Comparison of ENCODE assay signal across 26 cellular contexts in the genomic region with DNA sequence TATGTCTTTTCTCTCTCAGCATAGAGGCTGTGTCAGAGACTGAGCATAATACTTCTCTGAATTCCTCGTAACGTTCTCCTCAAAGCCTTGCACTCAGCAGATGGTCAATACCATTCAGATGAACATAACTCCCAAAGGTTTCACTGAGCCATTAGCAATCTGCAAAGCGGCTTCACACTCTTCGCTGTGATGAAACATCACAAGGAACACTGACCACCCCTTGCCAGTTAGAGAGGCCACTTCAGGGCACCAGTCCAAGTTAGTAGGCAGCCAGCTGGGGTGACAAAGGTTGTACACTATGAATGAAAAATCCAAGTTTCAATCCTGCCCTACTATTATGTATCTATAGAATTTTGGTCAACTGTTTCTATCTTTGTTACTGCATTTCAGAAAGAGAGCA. TPM values are rescaled to one million over a fixed set of nuclear protein-coding genes. Genes with fewer than 3 reads are reported as not detected.
A peak's percentile ranks its signal among the peaks of the same experiment; 100 is the strongest.
DNase-seq lines count a peak whose midpoint lies in the region; ATAC-seq, FAIRE-seq and TF ChIP-seq lines count a peak whose summit lies in the region.
"Had no signal": no experiment of that assay in that cellular context is flagged by ENCODE, and none has a peak within 500 bp of the region (broad histone marks: within the 10 kb centered on the region; RNA-seq: fewer than 3 reads in every experiment).

No MANE protein-coding gene starts in this region.

- H3K27me3 ChIP-seq in right atrium auricular region (no peaks in the 10 kb centered on the region), K562 (ENCODE audit: control insufficient read depth in 2 of 2, insufficient read depth in 2 of 2, low read length in 2 of 2) (no peaks in the 10 kb centered on the region), right lobe of liver (no peaks in the 10 kb centered on the region)

- peaks cover 8% of the 10 kb centered on the region for H3K27me3 Mint-ChIP-seq in progenitor cell of endocrine pancreas

- no peaks in the 10 kb centered on the region for H3K36me3 ChIP-seq in right atrium auricular region
- peaks cover 40% of the 10 kb centered on the region for H3K36me3 ChIP-seq in K562 (ENCODE audit: control insufficient read depth, insufficient read depth, low read length)
- H3K36me3 ChIP-seq in right lobe of liver: no peaks in the 10 kb centered on the region
- H3K36me3 ChIP-seq: BLaER1 treated with 17β-estradiol and CSF1 and Interleukin-3, amounts not matched to agents 10 nM and 100 nM had no signal

- no peak for TF ChIP-seq RAD21 in K562 (CRISPR knock-in tag; conservative IDR thresholded peaks at IDR 0.05 in 1 of 2, IDR thresholded peaks at IDR 0.05 in 1 of 2)

- H3K4me3 ChIP-seq in right atrium auricular region (no peak overlapping the region), K562 (no peak overlapping the region), right lobe of liver (no peak overlapping the region)
- H3K4me3 ChIP-seq: BLaER1 treated with 17β-estradiol and CSF1 and Interleukin-3, amounts not matched to agents 10 nM and 100 nM; GM12878; PC-9 had no signal

- no TSS peak for BruUV-seq in K562 (replicated peaks; lab: Mats Ljungman, UMichigan)

- whole genome bisulfite sequencing in K562 (ENCODE audit: insufficient coverage, low coverage, missing lambda C conversion rate): 43% methylated on average over 4 of the region's 4 CpGs
- WGBS in right lobe of liver (ENCODE audit: insufficient coverage, low coverage, low lambda C conversion rate, missing lambda C conversion rate): 91% methylated on average over 4 of the region's 4 CpGs

- H3K27ac Mint-ChIP-seq in progenitor cell of endocrine pancreas: peak overlapping the region; percentile 14
- H3K27ac Mint-ChIP-seq: CD4-positive, alpha-beta T cell had no signal

- FAIRE-seq in K562 (lab: Jason Lieb, UNC): no peak
- FAIRE-seq in GM12892 (lab: Jason Lieb, UNC): no peak
- FAIRE-seq: A204.1, GM12878, H1 had no signal

- no peaks in the 10 kb centered on the region for H3K9me3 Mint-ChIP-seq in progenitor cell of endocrine pancreas (ENCODE audit: low read depth)
- H3K9me3 Mint-ChIP-seq: CD4-positive, alpha-beta T cell had no signal

- H3K9me1 ChIP-seq in K562 (ENCODE audit: control insufficient read depth, insufficient read depth, low read length): no peaks in the 10 kb centered on the region

- H3K4me1 ChIP-seq in right atrium auricular region (peaks cover 0 to 5% of the 10 kb centered on the region in 2 donors), K562 (replicated peaks in 1 of 2; ENCODE audit: control insufficient read depth in 2 of 2, insufficient read depth in 2 of 2, low read length in 2 of 2) (peaks cover 23 to 71% of the 10 kb centered on the region in 2 experiments), right lobe of liver (peaks cover 0 to 14% (median 0%) of the 10 kb centered on the region in 4 donors)

- peak overlapping the region in 1 of 2 experiments; percentile 43; a peak in 3 of 4 replicates for H3K9ac ChIP-seq in K562 (ENCODE audit: insufficient read depth in 1 of 2, low read depth in 2 of 2, low read length in 2 of 2)
- H3K9ac ChIP-seq: BLaER1 treated with 17β-estradiol and CSF1 and Interleukin-3, amounts not matched to agents 10 nM and 100 nM had no signal

- no peak for TF ChIP-seq EP300 in K562 (IDR thresholded peaks at IDR 0.05; ENCODE audit: low read length)

- H2AFZ ChIP-seq in K562 (ENCODE audit: low read depth, low read length): no peak overlapping the region
- H2AFZ ChIP-seq: PC-9 had no signal

- H3K27ac ChIP-seq in right atrium auricular region (no peak overlapping the region), K562 (ENCODE audit: extremely low read depth, low read depth, low read length) (peak overlapping the region; percentile 77), right lobe of liver (no peak overlapping the region)
- H3K27ac ChIP-seq: BLaER1 treated with 17β-estradiol and CSF1 and Interleukin-3, amounts not matched to agents 10 nM and 100 nM; PC-9 had no signal

- H3K4me2 ChIP-seq in K562 (ENCODE audit: insufficient read depth, low read length): peak overlapping the region; percentile 81
- H3K4me2 ChIP-seq: BLaER1 treated with 17β-estradiol and CSF1 and Interleukin-3, amounts not matched to agents 10 nM and 100 nM; PC-9 had no signal

- TF ChIP-seq POLR2A in K562 (conservative IDR thresholded peaks at IDR 0.05) (no peak), right lobe of liver (IDR thresholded peaks at IDR 0.05) (no peak), GM12892 (IDR thresholded peaks at IDR 0.05; ENCODE audit: low read depth, low read length) (no peak)

- H3K36me3 Mint-ChIP-seq in progenitor cell of endocrine pancreas (ENCODE audit: insufficient read depth): no peaks in the 10 kb centered on the region

- ATAC-seq in Right ventricle myocardium inferior: peak; percentile 64
- ATAC-seq in K562: no peak
- ATAC-seq in right lobe of liver: no peak
- no peak for ATAC-seq in HG03139 (IDR thresholded peaks at IDR 0.05; ENCODE audit: unreplicated experiment)
- ATAC-seq: GM12878, HCT116 had no signal

- H3K9me3 ChIP-seq in right atrium auricular region: no peaks in the 10 kb centered on the region
- H3K9me3 ChIP-seq in K562 (replicated peaks; ENCODE audit: control insufficient read depth, insufficient read depth, low read depth, low read length): no peaks in the 10 kb centered on the region
- H3K9me3 ChIP-seq in right lobe of liver: no peaks in the 10 kb centered on the region

- in situ Hi-C loops in K562 (cut with MboI): no loop called here

- POLR2A ChIA-PET in K562 (lab: Yijun Ruan, JAX): interaction anchor here (0.9 to 1.0 kb wide), 2 partner anchors 8 to 83 kb away, joined by 4 read pairs; no protein-coding TSS in a partner anchor

- H3K4me1 Mint-ChIP-seq in progenitor cell of endocrine pancreas (ENCODE audit: low read depth): peaks cover 23% of the 10 kb centered on the region

- peaks cover 96% of the 10 kb centered on the region for H3K79me2 ChIP-seq in K562 (ENCODE audit: control insufficient read depth, insufficient read depth, low read length)

- intact Hi-C loops in Right ventricle myocardium inferior (cut with DNase I): no loop called here
- intact Hi-C loops in K562 (cut with micrococcal nuclease): loop anchor here (5.0 kb wide), 1 partner anchor 128 kb away; no protein-coding TSS in a partner anchor
- intact Hi-C loops in right lobe of liver (cut with DNase I): no loop called here

- CTCF ChIA-PET in K562 (lab: Yijun Ruan, JAX; ENCODE audit: low intra/inter-chr PET ratio): no interaction called here

- H3K4me3 Mint-ChIP-seq in progenitor cell of endocrine pancreas (ENCODE audit: low read depth): no peak overlapping the region
- H3K4me3 Mint-ChIP-seq: CD4-positive, alpha-beta T cell had no signal

- H4K20me1 ChIP-seq in K562 (replicated peaks; ENCODE audit: control insufficient read depth, insufficient read depth, low read length): no peaks in the 10 kb centered on the region

- DNase-seq in Right ventricle myocardium inferior (ENCODE audit: missing footprints): no peak
- DNase-seq in right atrium auricular region (ENCODE audit: low spot score): no peak
- no peak for DNase-seq in K562 (ENCODE audit: extremely low read depth in 1 of 4, low spot score in 3 of 4)
- DNase-seq in progenitor cell of endocrine pancreas (ENCODE audit: low spot score, unreplicated experiment): no peak
- DNase-seq in right lobe of liver: no peak
- DNase-seq in GM12892 (ENCODE audit: insufficient read length): no peak
- DNase-seq: CD4-positive, alpha-beta T cell; COR-L47; DMS79; EL; GDM1; Karpas-422; MV-4-11; NCI-H1105; NCI-H1436 treated with DMSO at 0.1 percent for 48 hours; NCI-H187 treated with DMSO at 0.1 percent for 48 hours; NCI-H774; PC-9; SHP77 had no signal

- TF ChIP-seq CTCF in right atrium auricular region (IDR thresholded peaks at IDR 0.05): no peak
- no peak for TF ChIP-seq CTCF in K562 (IDR thresholded peaks at IDR 0.05 in 2 of 3, conservative IDR thresholded peaks at IDR 0.05 in 1 of 3; ENCODE audit: insufficient read depth in 2 of 3, low read depth in 1 of 3, low read length in 3 of 3)
- TF ChIP-seq CTCF in progenitor cell of endocrine pancreas (IDR thresholded peaks at IDR 0.05; ENCODE audit: unreplicated experiment): no peak
- TF ChIP-seq CTCF in right lobe of liver (IDR thresholded peaks at IDR 0.05): no peak

TF ChIP-seq in K562, 482 proteins besides CTCF, POLR2A, EP300 and RAD21 (continues in another document):
- TF ChIP-seq RBM15 (IDR thresholded peaks at IDR 0.05; ENCODE audit: insufficient read depth, low read length): no peak
- TF ChIP-seq ZNF785 (CRISPR knock-in tag; IDR thresholded peaks at IDR 0.05): no peak

RNA-seq across cellular contexts. Expression of gene STON2, which starts 30.2 kb away (rescaled TPM):
- total RNA-seq in Right ventricle myocardium inferior (12.8 TPM), right atrium auricular region (10 to 100 TPM in 1 of 2 donors, 1 to 10 TPM in 1; 8.6 to 14.1 TPM), K562 (2014; rRNA removed) (54.6 and 61.6 TPM in 2 replicates), K562 (2014; rRNA removed; fragmentation: Illumina TruSeq; extraction: Trizol) (90.6 and 106 TPM in 2 replicates), K562 (2015; rRNA removed; fragmentation: Illumina TruSeq; extraction: Trizol) (68.5 and 69.6 TPM in 2 replicates), K562 (2021) (89.4 and 99.3 TPM in 2 replicates), progenitor cell of endocrine pancreas (73.6 and 77.2 TPM in 2 replicates), right lobe of liver (10 to 100 TPM in 3 of 6 experiments, 1 to 10 TPM in 3; 4.9 to 23.7 (median 10.7) TPM)
- total RNA-seq in K562 (2011; cell fraction: chromatin; rRNA removed; ENCODE audit: low replicate concordance): 206 and 247 TPM in 2 replicates
- 93.6 and 103 TPM in 2 replicates for total RNA-seq in K562 (2011; cell fraction: nucleolus; rRNA removed)
- total RNA-seq in K562 (2011; cell fraction: nucleoplasm; rRNA removed): 120 and 144 TPM in 2 replicates
- polyA plus RNA-seq in K562 (2011; rRNA removed) (53.5 and 54.6 TPM in 2 replicates), K562 (2014; fragmentation: Illumina TruSeq; extraction: Trizol) (24.1 and 24.8 TPM in 2 replicates), K562 (2014; fragmentation: Nextera tagmentation; extraction: Ambion mirVana) (10 to 100 TPM in 1 of 2 experiments, 1 to 10 TPM in 1; 7.8 to 30.2 TPM), K562 (2014; rRNA removed) (20.2 and 24.9 TPM in 2 replicates)
- polyA plus RNA-seq in K562 (2011; cell fraction: cytosol; rRNA removed): 28.3 and 33.4 TPM in 2 replicates
- polyA plus RNA-seq in K562 (2011; cell fraction: nucleus; rRNA removed): 48.4 and 72.1 TPM in 2 replicates
- polyA plus RNA-seq in K562 (2012): 18.9 and 21.5 TPM in 2 replicates
- polyA minus RNA-seq in K562 (2011; rRNA and poly(A)+ RNA removed): 207 and 259 TPM in 2 replicates
- 91.1 and 132 TPM in 2 replicates for polyA minus RNA-seq in K562 (2011; cell fraction: cytosol; rRNA and poly(A)+ RNA removed)
- 127 and 151 TPM in 2 replicates for polyA minus RNA-seq in K562 (2011; cell fraction: nucleus; rRNA and poly(A)+ RNA removed)
- 0.15 TPM for polyA plus RNA-seq in GM12892 (2012; ENCODE audit: missing spikeins)
- total RNA-seq: CD4-positive, alpha-beta T cell had no signal
- polyA plus RNA-seq: AG04450 had no signal
